1 cellular context compared by ENCODE assay signal in the genomic region with DNA sequence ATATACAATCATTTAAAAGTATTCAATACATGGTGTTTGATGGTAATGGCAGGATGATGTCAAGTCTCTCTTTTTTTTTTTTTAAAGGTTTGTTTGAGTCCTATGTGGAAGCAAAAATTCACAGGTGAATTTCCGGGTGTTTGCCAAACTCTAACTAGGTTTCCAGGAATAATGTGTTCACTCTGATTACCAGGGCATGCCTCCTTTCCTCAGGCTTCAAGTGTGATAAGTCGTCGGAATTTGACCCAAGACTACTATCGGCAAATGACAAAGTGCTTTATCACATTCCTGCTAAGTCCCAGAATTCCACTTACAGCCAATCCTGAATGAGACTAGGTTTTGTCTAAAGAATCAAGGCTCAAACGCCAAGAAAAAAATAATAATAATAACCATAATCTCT.
TF ChIP-seq lines count a peak whose summit lies in the region.

No MANE protein-coding gene starts in this region.

TF ChIP-seq in liver, 16 proteins besides CTCF, POLR2A, EP300 and RAD21 (continued from another document):
- TF ChIP-seq JUND (IDR thresholded peaks at IDR 0.05) (no peak), TAF1 (conservative IDR thresholded peaks at IDR 0.05) (no peak), GABPA (IDR thresholded peaks at IDR 0.05 in 1 of 2, conservative IDR thresholded peaks at IDR 0.05 in 1 of 2) (no peak), NR2F2 (IDR thresholded peaks at IDR 0.05) (no peak), FOXA1 (IDR thresholded peaks at IDR 0.05) (no peak), FOXA2 (IDR thresholded peaks at IDR 0.05) (no peak)
- TF ChIP-seq, protein P1, sequence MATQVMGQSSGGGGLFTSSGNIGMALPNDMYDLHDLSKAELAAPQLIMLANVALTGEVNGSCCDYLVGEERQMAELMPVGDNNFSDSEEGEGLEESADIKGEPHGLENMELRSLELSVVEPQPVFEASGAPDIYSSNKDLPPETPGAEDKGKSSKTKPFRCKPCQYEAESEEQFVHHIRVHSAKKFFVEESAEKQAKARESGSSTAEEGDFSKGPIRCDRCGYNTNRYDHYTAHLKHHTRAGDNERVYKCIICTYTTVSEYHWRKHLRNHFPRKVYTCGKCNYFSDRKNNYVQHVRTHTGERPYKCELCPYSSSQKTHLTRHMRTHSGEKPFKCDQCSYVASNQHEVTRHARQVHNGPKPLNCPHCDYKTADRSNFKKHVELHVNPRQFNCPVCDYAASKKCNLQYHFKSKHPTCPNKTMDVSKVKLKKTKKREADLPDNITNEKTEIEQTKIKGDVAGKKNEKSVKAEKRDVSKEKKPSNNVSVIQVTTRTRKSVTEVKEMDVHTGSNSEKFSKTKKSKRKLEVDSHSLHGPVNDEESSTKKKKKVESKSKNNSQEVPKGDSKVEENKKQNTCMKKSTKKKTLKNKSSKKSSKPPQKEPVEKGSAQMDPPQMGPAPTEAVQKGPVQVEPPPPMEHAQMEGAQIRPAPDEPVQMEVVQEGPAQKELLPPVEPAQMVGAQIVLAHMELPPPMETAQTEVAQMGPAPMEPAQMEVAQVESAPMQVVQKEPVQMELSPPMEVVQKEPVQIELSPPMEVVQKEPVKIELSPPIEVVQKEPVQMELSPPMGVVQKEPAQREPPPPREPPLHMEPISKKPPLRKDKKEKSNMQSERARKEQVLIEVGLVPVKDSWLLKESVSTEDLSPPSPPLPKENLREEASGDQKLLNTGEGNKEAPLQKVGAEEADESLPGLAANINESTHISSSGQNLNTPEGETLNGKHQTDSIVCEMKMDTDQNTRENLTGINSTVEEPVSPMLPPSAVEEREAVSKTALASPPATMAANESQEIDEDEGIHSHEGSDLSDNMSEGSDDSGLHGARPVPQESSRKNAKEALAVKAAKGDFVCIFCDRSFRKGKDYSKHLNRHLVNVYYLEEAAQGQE (IDR thresholded peaks at IDR 0.05): no peak
- TF ChIP-seq, protein P2, sequence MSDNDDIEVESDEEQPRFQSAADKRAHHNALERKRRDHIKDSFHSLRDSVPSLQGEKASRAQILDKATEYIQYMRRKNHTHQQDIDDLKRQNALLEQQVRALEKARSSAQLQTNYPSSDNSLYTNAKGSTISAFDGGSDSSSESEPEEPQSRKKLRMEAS (IDR thresholded peaks at IDR 0.05): no peak
